In genomic region chr14:105688023-105688351, GRCh38 we compare ENCODE assay signal across 8 cellular contexts.
DNase-seq lines count a peak whose midpoint lies in the region; ATAC-seq and TF ChIP-seq lines count a peak whose summit lies in the region.
"Not testable (repeated sequence)": the region's sequence is repeated elsewhere in the genome, so short reads cannot be mapped to it uniquely, and the experiment has no call there.

No MANE protein-coding gene starts in this region.

- not testable (repeated sequence) for H3K27ac Mint-ChIP-seq in activated naive CD8-positive, alpha-beta T cell treated with anti-CD3 and anti-CD28 coated beads, Interleukin-2, amount 10 ng/mL, durations not matched to agents 7 days and 5 days

- ATAC-seq in GM21390 (IDR thresholded peaks at IDR 0.05; ENCODE audit: unreplicated experiment), result peak; percentile 32
- peak; percentile 29 for ATAC-seq in HG02678 (IDR thresholded peaks at IDR 0.05; ENCODE audit: unreplicated experiment)
- ATAC-seq in activated naive CD8-positive, alpha-beta T cell treated with anti-CD3 and anti-CD28 coated beads, Interleukin-2, amount 10 ng/mL, durations not matched to agents 7 days and 5 days (ENCODE audit: low read depth), result peak; percentile 28
- ATAC-seq in omental fat pad (ENCODE audit: low FRiP score), result peak; percentile 59

- not testable (repeated sequence) for TF ChIP-seq CTCF in GM12865 (IDR thresholded peaks at IDR 0.05; ENCODE audit: insufficient read depth, low read depth, low read length, missing control alignments); omental fat pad (IDR thresholded peaks at IDR 0.05)

- not testable (repeated sequence) for H3K4me3 Mint-ChIP-seq in activated naive CD8-positive, alpha-beta T cell treated with anti-CD3 and anti-CD28 coated beads, Interleukin-2, amount 10 ng/mL, durations not matched to agents 7 days and 5 days

- not testable (repeated sequence) for H3K36me3 Mint-ChIP-seq in activated naive CD8-positive, alpha-beta T cell treated with anti-CD3 and anti-CD28 coated beads, Interleukin-2, amount 10 ng/mL, durations not matched to agents 7 days and 5 days

- H3K9me3 Mint-ChIP-seq in activated naive CD8-positive, alpha-beta T cell treated with anti-CD3 and anti-CD28 coated beads, Interleukin-2, amount 10 ng/mL, durations not matched to agents 7 days and 5 days, result peaks cover 24% of the 10 kb centered on the region

- not testable (repeated sequence) for H3K4me3 ChIP-seq in GM12865 (ENCODE audit: low read depth, low read length)

- POLR2A ChIA-PET in activated naive CD8-positive, alpha-beta T cell treated with anti-CD3 and anti-CD28 coated beads, Interleukin-2, amount 10 ng/mL, durations not matched to agents 7 days and 5 days (lab: Charles Lee), result not testable (repeated sequence)

- H3K27me3 Mint-ChIP-seq in activated naive CD8-positive, alpha-beta T cell treated with anti-CD3 and anti-CD28 coated beads, Interleukin-2, amount 10 ng/mL, durations not matched to agents 7 days and 5 days, result not testable (repeated sequence)

- not testable (repeated sequence) for H3K4me1 Mint-ChIP-seq in activated naive CD8-positive, alpha-beta T cell treated with anti-CD3 and anti-CD28 coated beads, Interleukin-2, amount 10 ng/mL, durations not matched to agents 7 days and 5 days

- DNase-seq in A172 (ENCODE audit: low spot score), result peak; percentile 26
- peak; percentile 85 for DNase-seq in GM12865 (ENCODE audit: low read depth)
- DNase-seq in HT-29 (ENCODE audit: low spot score), result peak; percentile 2
- peak; percentile 50 for DNase-seq in RPMI7951 (ENCODE audit: low read depth)
- DNase-seq in activated naive CD8-positive, alpha-beta T cell treated with anti-CD3 and anti-CD28 coated beads, Interleukin-2, amount 10 ng/mL, durations not matched to agents 7 days and 5 days, result peak; percentile 48
- DNase-seq in omental fat pad (ENCODE audit: low spot score), result peak; percentile 7

Comparison
In these comparisons a context has a peak if more than half of its experiments do, and no peak if none do; other contexts are left out.
1. DNase-seq: peak in every context shown above with its lines; median percentile 85 in GM12865; 50 in RPMI7951; 48 in activated naive CD8-positive, alpha-beta T cell treated with anti-CD3 and anti-CD28 coated beads, Interleukin-2, amount 10 ng/mL, durations not matched to agents 7 days and 5 days; 26 in A172; 7 in omental fat pad; 2 in HT-29.